8 cellular contexts compared by ENCODE assay signal in the genomic region with DNA sequence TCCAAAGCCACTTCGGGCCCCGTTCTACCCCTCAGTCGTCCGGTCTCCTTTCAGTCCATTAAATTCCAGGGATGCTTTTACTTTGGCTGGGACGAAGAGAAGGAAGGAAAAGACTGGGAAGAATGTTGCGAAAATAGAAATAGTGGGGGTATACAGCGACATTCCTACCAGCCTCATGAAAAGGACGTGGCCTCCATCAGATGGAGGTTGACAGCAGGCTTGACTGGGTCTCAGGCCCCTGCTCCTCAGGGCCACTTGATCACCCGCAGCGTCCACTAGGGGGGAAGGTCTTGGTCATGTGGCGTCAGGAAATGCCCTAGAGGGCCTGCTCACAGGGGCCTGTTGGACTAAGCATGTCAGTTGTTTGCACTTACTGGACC. TPM values are rescaled to one million over a fixed set of nuclear protein-coding genes. Genes with fewer than 3 reads are reported as not detected.
DNase-seq lines count a peak whose midpoint lies in the region; ATAC-seq, FAIRE-seq and TF ChIP-seq lines count a peak whose summit lies in the region.

No MANE protein-coding gene starts in this region.

- H3K4me3 ChIP-seq in GM12878 (peak overlapping the region; percentile 71), psoas muscle (peak overlapping the region; percentile 83)

- H3K9me3 ChIP-seq in GM12878 (replicated peaks; ENCODE audit: control insufficient read depth, insufficient read depth, low read length) (no peaks in the 10 kb centered on the region), psoas muscle (no peaks in the 10 kb centered on the region)

- H3K27me3 ChIP-seq in GM12878 (replicated peaks in 1 of 2; ENCODE audit: control insufficient read depth in 2 of 2, insufficient read depth in 2 of 2, low read length in 1 of 2) (peaks cover 4 to 7% of the 10 kb centered on the region in 2 experiments; a peak in 3 of 4 replicates), psoas muscle (ENCODE audit: insufficient read depth in 3 of 3, low read length in 2 of 3) (no peaks in the 10 kb centered on the region)

- no peaks in the 10 kb centered on the region for H3K79me2 ChIP-seq in GM12878 (ENCODE audit: control insufficient read depth, insufficient read depth, low read length)

- SMC1A ChIA-PET in GM12878 (lab: Charles Lee; ENCODE audit: uncharacterized antibody, unreplicated experiment) = no interaction called here

- H4K20me1 ChIP-seq in GM12878 (ENCODE audit: control insufficient read depth, insufficient read depth) = no peaks in the 10 kb centered on the region

- H3K4me1 ChIP-seq in GM12878 (ENCODE audit: control insufficient read depth, insufficient read depth, low read length) (no peaks in the 10 kb centered on the region), psoas muscle (peaks cover 22% of the 10 kb centered on the region)

- no peaks in the 10 kb centered on the region for H3K36me3 ChIP-seq in GM12878 (ENCODE audit: control insufficient read depth in 2 of 2, insufficient read depth in 2 of 2, low read length in 1 of 2)
- no peaks in the 10 kb centered on the region for H3K36me3 ChIP-seq in psoas muscle (ENCODE audit: insufficient read depth in 1 of 2, low read depth in 1 of 2)

- H3K4me2 ChIP-seq in GM12878 (ENCODE audit: control insufficient read depth, insufficient read depth) = peak overlapping the region; percentile 84

- RAD21 ChIA-PET in GM12878 (lab: Charles Lee; ENCODE audit: unreplicated experiment) = no interaction called here

- DNase-seq in DMS53 (lab: John Stamatoyannopoulos, UW) = peak; percentile 87
- peak; percentile 72 for DNase-seq in OCI-M2 (lab: John Stamatoyannopoulos, UW; ENCODE audit: unreplicated experiment)
- DNase-seq in GM12878 (ENCODE audit: low read depth, low spot score) = no peak
- DNase-seq in iPS DF 19.7 (ENCODE audit: low read depth, low spot score) = peak; percentile 9
- DNase-seq in psoas muscle = peak; percentile 63 to 79
- DNase-seq in GF-D8 (lab: John Stamatoyannopoulos, UW) = no peak

- TF ChIP-seq POLR2A in GM12878 (IDR thresholded peaks at IDR 0.05; ENCODE audit: low read depth, low read length) = no peak

- BruUV-seq in GM12878 (replicated peaks; lab: Mats Ljungman, UMichigan) = no TSS peak

- ATAC-seq in GM19463 (IDR thresholded peaks at IDR 0.05; ENCODE audit: unreplicated experiment) (peak; percentile 26), HG03571 (IDR thresholded peaks at IDR 0.05; ENCODE audit: unreplicated experiment) (peak; percentile 38), GM12878 (peak; percentile 70), psoas muscle (peak; percentile 44 to 77 (median 69))

- CTCF ChIA-PET in GM12878 (lab: Yijun Ruan, JAX) = no interaction called here

- in situ Hi-C loops in GM12878 (cut with MboI) = no loop called here

- POLR2A ChIA-PET in GM12878 (lab: Charles Lee) = no interaction called here

- peak overlapping the region; percentile 34; the same call in 1 of the 2 replicates for H3K9ac ChIP-seq in GM12878 (ENCODE audit: control insufficient read depth, insufficient read depth, low read length)

- 6% methylated on average over 11 of the region's 11 CpGs for WGBS in GM12878 (ENCODE audit: insufficient coverage, insufficient replicate concordance, low lambda C conversion rate, missing lambda C conversion rate)
- WGBS in psoas muscle, 3 donors = 7 to 19% (median 8%) methylated on average over 11 of the region's 11 CpGs

- TF ChIP-seq CTCF in GM12878 (IDR thresholded peaks at IDR 0.05 in 2 of 3, conservative IDR thresholded peaks at IDR 0.05 in 1 of 3; ENCODE audit: control insufficient read depth in 2 of 3, extremely low read depth in 1 of 3, insufficient read depth in 1 of 3, low read depth in 3 of 3, low read length in 3 of 3) (peak in 1 of 3 experiments; percentile 19; a peak in 1 of 6 replicates), psoas muscle (IDR thresholded peaks at IDR 0.05) (peak; percentile 44)

- TF ChIP-seq RAD21 in GM12878 (IDR thresholded peaks at IDR 0.05; ENCODE audit: insufficient read depth, low read depth, low read length) = no peak

- no peak for TF ChIP-seq EP300 in GM12878 (IDR thresholded peaks at IDR 0.05; ENCODE audit: borderline replicate concordance in 1 of 2, control insufficient read depth in 1 of 2, low read depth in 2 of 2, low read length in 2 of 2)

- H2AFZ ChIP-seq in GM12878 (ENCODE audit: control insufficient read depth, low read depth, low read length) = peak overlapping the region; percentile 92

- H3K27ac ChIP-seq in GM12878 (ENCODE audit: control insufficient read depth, insufficient read depth) (no peak overlapping the region; the same call in 1 of the 2 replicates), psoas muscle (peak overlapping the region; percentile 90)

- FAIRE-seq in GM12878 (lab: Jason Lieb, UNC) = no peak

- intact Hi-C loops in GM12878 (cut with micrococcal nuclease; ENCODE audit: unreplicated experiment) = no loop called here
- intact Hi-C loops in psoas muscle (cut with DNase I) = loop anchor here (10.0 kb wide), 2 partner anchors 222 to 378 kb away; no protein-coding TSS in a partner anchor

TF ChIP-seq in GM12878, 131 proteins besides CTCF, POLR2A, EP300 and RAD21:
- TF ChIP-seq KDM1A (IDR thresholded peaks at IDR 0.05; ENCODE audit: borderline replicate concordance) (no peak), YBX1 (IDR thresholded peaks at IDR 0.05) (no peak), CHD4 (IDR thresholded peaks at IDR 0.05) (no peak), KLF5 (IDR thresholded peaks at IDR 0.05; ENCODE audit: partially characterized antibody) (no peak), IRF4 (IDR thresholded peaks at IDR 0.05; ENCODE audit: low read depth, low read length) (no peak), GABPA (IDR thresholded peaks at IDR 0.05; ENCODE audit: low read depth) (no peak), MEF2B (IDR thresholded peaks at IDR 0.05; ENCODE audit: partially characterized antibody, poor library complexity, severe bottlenecking) (no peak)
- TF ChIP-seq, protein P1, sequence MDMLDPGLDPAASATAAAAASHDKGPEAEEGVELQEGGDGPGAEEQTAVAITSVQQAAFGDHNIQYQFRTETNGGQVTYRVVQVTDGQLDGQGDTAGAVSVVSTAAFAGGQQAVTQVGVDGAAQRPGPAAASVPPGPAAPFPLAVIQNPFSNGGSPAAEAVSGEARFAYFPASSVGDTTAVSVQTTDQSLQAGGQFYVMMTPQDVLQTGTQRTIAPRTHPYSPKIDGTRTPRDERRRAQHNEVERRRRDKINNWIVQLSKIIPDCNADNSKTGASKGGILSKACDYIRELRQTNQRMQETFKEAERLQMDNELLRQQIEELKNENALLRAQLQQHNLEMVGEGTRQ (IDR thresholded peaks at IDR 0.05; ENCODE audit: borderline replicate concordance, low read depth, low read length) = no peak
- TF ChIP-seq, protein P2, sequence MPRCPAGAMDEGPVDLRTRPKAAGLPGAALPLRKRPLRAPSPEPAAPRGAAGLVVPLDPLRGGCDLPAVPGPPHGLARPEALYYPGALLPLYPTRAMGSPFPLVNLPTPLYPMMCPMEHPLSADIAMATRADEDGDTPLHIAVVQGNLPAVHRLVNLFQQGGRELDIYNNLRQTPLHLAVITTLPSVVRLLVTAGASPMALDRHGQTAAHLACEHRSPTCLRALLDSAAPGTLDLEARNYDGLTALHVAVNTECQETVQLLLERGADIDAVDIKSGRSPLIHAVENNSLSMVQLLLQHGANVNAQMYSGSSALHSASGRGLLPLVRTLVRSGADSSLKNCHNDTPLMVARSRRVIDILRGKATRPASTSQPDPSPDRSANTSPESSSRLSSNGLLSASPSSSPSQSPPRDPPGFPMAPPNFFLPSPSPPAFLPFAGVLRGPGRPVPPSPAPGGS (IDR thresholded peaks at IDR 0.05; ENCODE audit: borderline replicate concordance, insufficient read depth, low read depth, low read length, poor library complexity, severe bottlenecking) = no peak

RNA-seq across cellular contexts. Expression of gene ANKRD50, which starts 0.7 kb away (rescaled TPM):
- total RNA-seq in GM12878 (2013; cell fraction: nucleolus; rRNA removed) = 0.08 and 0.24 TPM in 2 replicates
- 0.06 TPM in 1 of 2 replicates, not detected in the other for total RNA-seq in GM12878 (2014; rRNA removed)
- total RNA-seq in GM12878 (2014; rRNA removed; fragmentation: Illumina TruSeq; extraction: Trizol) = 0.05 TPM in 1 of 2 replicates, not detected in the other
- 0.08 and 0.10 TPM in 2 replicates for total RNA-seq in GM12878 (2021)
- 0.20 TPM for polyA plus RNA-seq in GM12878 (2011; ENCODE audit: low read depth)
- polyA plus RNA-seq in GM12878 (2011; rRNA removed) = 0.01 and 0.03 TPM in 2 replicates
- 0.02 TPM in 1 of 2 replicates, not detected in the other for polyA plus RNA-seq in GM12878 (2011; cell fraction: cytosol; rRNA removed)
- 0.01 TPM in 2 replicates for polyA plus RNA-seq in GM12878 (2011; cell fraction: nucleus; rRNA removed)
- polyA plus RNA-seq in GM12878 (2012) = 0.32 and 0.35 TPM in 2 replicates
- polyA plus RNA-seq in GM12878 (2014; fragmentation: Illumina TruSeq; extraction: Trizol) = under 0.01 and 0.03 TPM in 2 replicates
- polyA plus RNA-seq in GM12878 (2014; fragmentation: Nextera tagmentation; extraction: Ambion mirVana) = under 1 TPM; under 0.01 to 0.03 TPM
- 0.03 and 0.04 TPM in 2 replicates for polyA plus RNA-seq in GM12878 (2014; rRNA removed)
- under 1 TPM; 0.03 TPM for polyA plus RNA-seq in GM12878 (2016; fragmentation: Nextera tagmentation; extraction: Ambion mirVana)
- polyA minus RNA-seq in GM12878 (2011; rRNA and poly(A)+ RNA removed) = 0.05 and 0.15 TPM in 2 replicates
- polyA minus RNA-seq in GM12878 (2011; cell fraction: cytosol; rRNA and poly(A)+ RNA removed) = not detected in 2 replicates
- polyA minus RNA-seq in GM12878 (2011; cell fraction: nucleus; rRNA and poly(A)+ RNA removed) = 0.10 and 0.12 TPM in 2 replicates
- 1 to 10 TPM; 2.9 to 7.0 (median 4.8) TPM for total RNA-seq in psoas muscle
- 1 to 10 TPM in 2 of 3 donors, under 1 TPM in 1; 0.66 to 3.1 (median 1.4) TPM for polyA plus RNA-seq in psoas muscle

Comparison
In these comparisons a context has a peak if more than half of its experiments do, and no peak if none do; other contexts are left out.
1. DNase-seq: peak in DMS53 (single experiment), OCI-M2 (single experiment), iPS DF 19.7 (single experiment) and psoas muscle (2 of 2); none in GM12878 (single experiment) and GF-D8 (single experiment).
2. Peak in every context shown above with its lines, with median percentiles within 50 percentile points of each other: ATAC-seq.